In genomic region chr11:61602775-61603569, GRCh38 we compare ENCODE assay signal across 1 cellular context.
TF ChIP-seq lines count a peak whose summit lies in the region.

No MANE protein-coding gene starts in this region.

TF ChIP-seq in H1, 55 proteins besides CTCF, POLR2A, EP300 and RAD21 (continued from another document):
- TF ChIP-seq SIN3A (conservative IDR thresholded peaks at IDR 0.05 in 1 of 2, IDR thresholded peaks at IDR 0.05 in 1 of 2; ENCODE audit: low read depth in 1 of 2, low read length in 2 of 2) (no peak), RBBP5 (IDR thresholded peaks at IDR 0.05; ENCODE audit: borderline replicate concordance, low read depth, low read length) (no peak), TAF7 (optimal IDR thresholded peaks at IDR 0.05; ENCODE audit: borderline replicate concordance, low read depth, low read length) (no peak), CEBPB (IDR thresholded peaks at IDR 0.05; ENCODE audit: low read depth, low read length) (no peak), GABPA (IDR thresholded peaks at IDR 0.05; ENCODE audit: borderline replicate concordance, insufficient read depth, low read length) (no peak), POU5F1 (IDR thresholded peaks at IDR 0.05; ENCODE audit: low read depth, low read length) (no peak), FOSL1 (IDR thresholded peaks at IDR 0.05; ENCODE audit: insufficient read depth, low read depth, low read length) (no peak), JUN (IDR thresholded peaks at IDR 0.05; ENCODE audit: low read depth, low read length) (no peak), PHF8 (conservative IDR thresholded peaks at IDR 0.05; ENCODE audit: low read depth, low read length) (no peak), CHD2 (IDR thresholded peaks at IDR 0.05; ENCODE audit: low read length) (no peak), RFX5 (IDR thresholded peaks at IDR 0.05; ENCODE audit: borderline replicate concordance, low read depth, low read length) (no peak)
